22 cellular contexts compared by ENCODE assay signal in the genomic region with DNA sequence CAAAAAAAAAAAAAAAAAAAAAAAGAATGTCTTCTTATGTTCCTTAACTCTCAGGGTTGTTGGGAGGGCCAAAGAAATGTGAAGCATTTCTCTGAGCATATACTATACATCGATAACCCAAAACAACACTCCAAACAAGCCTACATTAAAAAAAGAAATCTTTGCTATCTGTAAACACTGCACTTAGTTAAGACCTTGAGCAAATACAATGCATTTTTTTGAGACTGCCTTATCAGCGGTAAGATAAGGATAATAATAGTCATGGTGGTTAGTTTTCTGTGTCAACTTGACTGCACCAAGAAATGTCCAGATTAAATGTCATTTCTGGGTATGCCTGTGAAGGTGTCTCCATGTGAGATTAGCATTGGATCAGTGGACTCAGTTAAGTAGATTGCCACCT.
DNase-seq lines count a peak whose midpoint lies in the region; ATAC-seq, FAIRE-seq and TF ChIP-seq lines count a peak whose summit lies in the region.
"Had no signal": no experiment of that assay in that cellular context is flagged by ENCODE, and none has a peak within 500 bp of the region (broad histone marks: within the 10 kb centered on the region; RNA-seq: fewer than 3 reads in every experiment).

No MANE protein-coding gene starts in this region.

- TF ChIP-seq RAD21 in HepG2 (CRISPR knock-in tag; IDR thresholded peaks at IDR 0.05): no peak

- H3K36me3 ChIP-seq in HepG2 (replicated peaks in 1 of 2; ENCODE audit: control insufficient read depth in 1 of 2, insufficient read depth in 2 of 2, low read length in 2 of 2): no peaks in the 10 kb centered on the region
- no peaks in the 10 kb centered on the region for H3K36me3 ChIP-seq in right lobe of liver
- H3K36me3 ChIP-seq in hepatocyte (replicated peaks; ENCODE audit: insufficient read depth, low read depth): no peaks in the 10 kb centered on the region
- H3K36me3 ChIP-seq: BLaER1 treated with 17β-estradiol and CSF1 and Interleukin-3, amounts not matched to agents 10 nM and 100 nM had no signal

- TF ChIP-seq POLR2A in HepG2 (IDR thresholded peaks at IDR 0.05; ENCODE audit: insufficient read depth in 1 of 2, low read depth in 2 of 2, low read length in 2 of 2) (no peak), right lobe of liver (IDR thresholded peaks at IDR 0.05) (no peak)

- no peak for TF ChIP-seq EP300 in HepG2 (IDR thresholded peaks at IDR 0.05; ENCODE audit: low read depth in 2 of 2, low read length in 2 of 2)
- no peak for TF ChIP-seq EP300 in HepG2 (CRISPR knock-in tag; IDR thresholded peaks at IDR 0.05; ENCODE audit: borderline replicate concordance)

- no TSS peak for BruUV-seq in HepG2 (replicated peaks; lab: Mats Ljungman, UMichigan)

- no peak for FAIRE-seq in HepG2 (lab: Jason Lieb, UNC)
- FAIRE-seq: A549, GM12878, GM12892, GM18507 had no signal

- no peaks in the 10 kb centered on the region for H3K9me2 ChIP-seq in hepatocyte (replicated peaks; ENCODE audit: insufficient read depth)

- H3K27ac ChIP-seq in HepG2 (ENCODE audit: extremely low read length, insufficient read depth, low read length) (no peak overlapping the region), right lobe of liver (no peak overlapping the region), hepatocyte (peak overlapping the region; percentile 26)
- H3K27ac ChIP-seq: 22Rv1; A549; BLaER1 treated with 17β-estradiol and CSF1 and Interleukin-3, amounts not matched to agents 10 nM and 100 nM; C4-2B had no signal

- H3K4me1 ChIP-seq in HepG2 (ENCODE audit: insufficient read depth, low read length) (no peaks in the 10 kb centered on the region), right lobe of liver (no peaks in the 10 kb centered on the region), hepatocyte (ENCODE audit: insufficient read depth) (no peaks in the 10 kb centered on the region)
- H3K4me1 ChIP-seq: A549; BLaER1 treated with 17β-estradiol and CSF1 and Interleukin-3, amounts not matched to agents 10 nM and 100 nM had no signal

- H3K79me2 ChIP-seq in HepG2 (ENCODE audit: insufficient read depth, low read length): no peaks in the 10 kb centered on the region
- H3K79me2 ChIP-seq in hepatocyte: no peaks in the 10 kb centered on the region

- CTCF ChIA-PET in HepG2 (lab: Yijun Ruan, JAX; ENCODE audit: low intra/inter-chr PET ratio, low total read pairs): no interaction called here

- no peaks in the 10 kb centered on the region for H3K27me3 ChIP-seq in HepG2 (ENCODE audit: control insufficient read depth in 1 of 2, insufficient read depth in 2 of 2, low read length in 2 of 2)
- no peaks in the 10 kb centered on the region for H3K27me3 ChIP-seq in right lobe of liver
- no peaks in the 10 kb centered on the region for H3K27me3 ChIP-seq in hepatocyte
- H3K27me3 ChIP-seq: BLaER1 treated with 17β-estradiol and CSF1 and Interleukin-3, amounts not matched to agents 10 nM and 100 nM had no signal

- ATAC-seq in HepG2 (no peak), right lobe of liver (no peak)
- ATAC-seq: A549; CD8-positive, alpha-beta T cell; GM12878 had no signal

- intact Hi-C loops in HepG2 (cut with micrococcal nuclease; ENCODE audit: unreplicated experiment): no loop called here
- intact Hi-C loops in right lobe of liver (cut with DNase I): no loop called here

- no peak overlapping the region for H3K4me3 ChIP-seq in HepG2 (replicated peaks in 1 of 3; ENCODE audit: insufficient read depth in 1 of 3, low read depth in 2 of 3, low read length in 3 of 3)
- no peak overlapping the region for H3K4me3 ChIP-seq in right lobe of liver
- no peak overlapping the region for H3K4me3 ChIP-seq in hepatocyte
- H3K4me3 ChIP-seq: A549; BLaER1 treated with 17β-estradiol and CSF1 and Interleukin-3, amounts not matched to agents 10 nM and 100 nM; GM12878 had no signal

- TF ChIP-seq CTCF in HepG2 (CRISPR knock-in tag; IDR thresholded peaks at IDR 0.05) (no peak), right lobe of liver (IDR thresholded peaks at IDR 0.05) (no peak), hepatocyte (IDR thresholded peaks at IDR 0.05; ENCODE audit: poor library complexity) (no peak)

- H3K9me3 ChIP-seq in HepG2 (ENCODE audit: low read length) (peaks cover 17% of the 10 kb centered on the region; the same call in 1 of the 2 replicates), right lobe of liver (no peaks in the 10 kb centered on the region), hepatocyte (ENCODE audit: low read depth) (no peaks in the 10 kb centered on the region)
- H3K9me3 ChIP-seq: A549; BLaER1 treated with 17β-estradiol and CSF1 and Interleukin-3, amounts not matched to agents 10 nM and 100 nM had no signal

- no peak overlapping the region for H3K9ac ChIP-seq in HepG2 (ENCODE audit: insufficient read depth, low read depth, low read length)
- H3K9ac ChIP-seq: BLaER1 treated with 17β-estradiol and CSF1 and Interleukin-3, amounts not matched to agents 10 nM and 100 nM had no signal

- no peak overlapping the region for H3K4me2 ChIP-seq in HepG2 (ENCODE audit: low read depth, low read length)
- H3K4me2 ChIP-seq in hepatocyte: peak overlapping the region; percentile 50
- H3K4me2 ChIP-seq: A549; BLaER1 treated with 17β-estradiol and CSF1 and Interleukin-3, amounts not matched to agents 10 nM and 100 nM had no signal

- H2AFZ ChIP-seq in HepG2 (ENCODE audit: low read length) (no peak overlapping the region), hepatocyte (no peak overlapping the region)

- H4K20me1 ChIP-seq in HepG2 (ENCODE audit: insufficient read depth, low read length) (no peaks in the 10 kb centered on the region), hepatocyte (ENCODE audit: insufficient read depth, poor library complexity, severe bottlenecking) (no peaks in the 10 kb centered on the region)
- H4K20me1 ChIP-seq: BLaER1 treated with 17β-estradiol and CSF1 and Interleukin-3, amounts not matched to agents 10 nM and 100 nM had no signal

- POLR2A ChIA-PET in HepG2 (lab: Yijun Ruan, JAX): no interaction called here

- DNase-seq in HepG2 (ENCODE audit: low spot score) (peak; percentile 2), right lobe of liver (no peak), hepatocyte (ENCODE audit: low spot score) (no peak), SW480 (ENCODE audit: low spot score) (no peak), OCI-M1 (lab: John Stamatoyannopoulos, UW) (no peak)
- DNase-seq: AML-193; CD4-positive, alpha-beta T cell; CD8-positive, alpha-beta T cell; DMS 273 treated with DMSO at 0.1 percent for 48 hours; DMS153; DMS53; DMS79; DND-41; EL; GDM1 had no signal

- in situ Hi-C loops in HepG2 (cut with HindIII; ENCODE audit: extremely low pct_ligation_motif_present, low pct_unique_long_range_greater_than_20kb): no loop called here

- WGBS in HepG2 (ENCODE audit: low lambda C conversion rate): 8% methylated on average over 2 of the region's 2 CpGs
- WGBS in right lobe of liver (ENCODE audit: insufficient coverage, low coverage, low lambda C conversion rate, missing lambda C conversion rate): 43% methylated on average over 2 of the region's 2 CpGs
- WGBS in hepatocyte (ENCODE audit: low lambda C conversion rate, missing lambda C conversion rate): 52% methylated on average over 2 of the region's 2 CpGs

TF ChIP-seq in HepG2, 621 proteins besides CTCF, POLR2A, EP300 and RAD21:
- no peak for TF ChIP-seq HMGA1 (CRISPR knock-in tag; conservative IDR thresholded peaks at IDR 0.05)
- no peak for TF ChIP-seq SOX13 (IDR thresholded peaks at IDR 0.05)
- TF ChIP-seq SOX13 (CRISPR knock-in tag; conservative IDR thresholded peaks at IDR 0.05 in 1 of 2, IDR thresholded peaks at IDR 0.05 in 1 of 2): peak in 1 of 2 experiments; percentile 61; a peak in 1 of 4 replicates
